In the genomic region with DNA sequence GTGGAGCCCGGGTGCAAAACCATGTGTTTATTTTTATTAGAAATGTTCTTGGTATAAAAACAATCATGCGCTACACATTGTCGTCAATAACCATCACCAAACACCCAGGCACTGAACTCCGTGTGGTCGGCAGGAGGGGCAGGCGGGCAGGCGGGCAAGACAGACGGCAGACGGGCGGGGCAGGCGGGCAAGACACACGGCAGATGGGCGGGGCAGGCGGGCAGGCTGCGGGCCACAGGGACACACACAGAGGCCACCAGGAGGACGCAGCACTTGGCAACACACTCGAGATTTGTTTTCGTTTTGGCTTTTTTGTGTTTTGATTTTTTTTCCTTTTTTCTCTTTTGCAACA, we compare ENCODE assay signal across 19 cellular contexts.
A peak's percentile ranks its signal among the peaks of the same experiment; 100 is the strongest.
DNase-seq lines count a peak whose midpoint lies in the region; ATAC-seq and TF ChIP-seq lines count a peak whose summit lies in the region.
"Had no signal": no experiment of that assay in that cellular context is flagged by ENCODE, and none has a peak within 500 bp of the region (broad histone marks: within the 10 kb centered on the region; RNA-seq: fewer than 3 reads in every experiment).

No MANE protein-coding gene starts in this region.

- peaks cover 22% of the 10 kb centered on the region for H3K36me3 Mint-ChIP-seq in WTC11
- H3K36me3 Mint-ChIP-seq: immature natural killer cell had no signal

- no peaks in the 10 kb centered on the region for H3K4me1 Mint-ChIP-seq in WTC11
- H3K4me1 Mint-ChIP-seq: immature natural killer cell had no signal

- intact Hi-C loops in thyroid gland (cut with DNase I): no loop called here

- no peak overlapping the region for H3K27ac ChIP-seq in thyroid gland
- H3K27ac ChIP-seq: BLaER1 treated with 17β-estradiol and CSF1 and Interleukin-3, amounts not matched to agents 10 nM and 100 nM; heart right ventricle had no signal

- CTCF ChIA-PET in WTC11 (lab: Charles Lee): interaction anchor here (1.0 kb wide), 1 partner anchor 54 kb away, joined by 3 read pairs; no protein-coding TSS in a partner anchor

- no peaks in the 10 kb centered on the region for H3K9me3 ChIP-seq in thyroid gland
- H3K9me3 ChIP-seq: SK-N-SH had no signal

- TF ChIP-seq CTCF in WTC11 (IDR thresholded peaks at IDR 0.05): no peak
- no peak for TF ChIP-seq CTCF in thyroid gland (IDR thresholded peaks at IDR 0.05)

- WGBS in thyroid gland, 2 donors: 67 to 69% methylated on average over 18 of the region's 18 CpGs

- H3K9me3 Mint-ChIP-seq in WTC11: peaks cover 14% of the 10 kb centered on the region
- H3K9me3 Mint-ChIP-seq: activated CD8-positive, alpha-beta T cell treated with anti-CD3 and anti-CD28 coated beads for 36 hours had no signal

- ATAC-seq in WTC11 (no peak), HG03571 (IDR thresholded peaks at IDR 0.05; ENCODE audit: unreplicated experiment) (no peak)
- ATAC-seq: activated CD8-positive, alpha-beta T cell treated with anti-CD3 and anti-CD28 coated beads for 36 hours; heart right ventricle had no signal

- no peak overlapping the region for H3K4me3 ChIP-seq in thyroid gland (replicated peaks in 1 of 3)
- H3K4me3 ChIP-seq: BLaER1 treated with 17β-estradiol and CSF1 and Interleukin-3, amounts not matched to agents 10 nM and 100 nM; heart right ventricle had no signal

- H3K36me3 ChIP-seq in thyroid gland: no peaks in the 10 kb centered on the region
- H3K36me3 ChIP-seq: BLaER1 treated with 17β-estradiol and CSF1 and Interleukin-3, amounts not matched to agents 10 nM and 100 nM; heart right ventricle had no signal

- POLR2A ChIA-PET in WTC11 (lab: Charles Lee): no interaction called here

- no peak overlapping the region for H3K27ac Mint-ChIP-seq in WTC11
- H3K27ac Mint-ChIP-seq: activated CD8-positive, alpha-beta T cell treated with anti-CD3 and anti-CD28 coated beads for 36 hours had no signal

- peak; percentile 66 for DNase-seq in NCI-H82 (lab: John Stamatoyannopoulos, UW)
- DNase-seq in NCI-H82 treated with DMSO at 0.1 percent for 48 hours (lab: John Stamatoyannopoulos, UW; ENCODE audit: unreplicated experiment): no peak
- peak; percentile 13 for DNase-seq in NCI-H774 (lab: John Stamatoyannopoulos, UW)
- peak; percentile 6 for DNase-seq in myocyte (ENCODE audit: low read depth)
- DNase-seq in activated T-cell treated with anti-CD3 and anti-CD28 coated beads, Interleukin-2, amount 50 U/mL, for 48 hours: no peak
- DNase-seq in WTC11 (ENCODE audit: low spot score): no peak
- DNase-seq in thyroid gland: no peak
- DNase-seq: activated CD8-positive, alpha-beta T cell treated with anti-CD3 and anti-CD28 coated beads for 36 hours; activated naive CD4-positive, alpha-beta T cell treated with Interleukin-2 at 50 U/mL for 16 hours; amniotic stem cell; DMS79 treated with DMSO at 0.1 percent for 48 hours; HCEC 1CT; heart right ventricle; immature natural killer cell; nucleus accumbens; SK-N-SH; stimulated activated CD4-positive, alpha-beta T cell treated with anti-CD3 and anti-CD28 coated beads, Interleukin-12 subunit alpha, Interleukin-12 subunit beta, amount 100 ng/mL, for 4 hours had no signal

- H3K27me3 Mint-ChIP-seq in WTC11 (ENCODE audit: low read depth): peaks cover 12% of the 10 kb centered on the region
- H3K27me3 Mint-ChIP-seq: activated CD8-positive, alpha-beta T cell treated with anti-CD3 and anti-CD28 coated beads for 36 hours had no signal

- no peaks in the 10 kb centered on the region for H3K4me1 ChIP-seq in thyroid gland
- H3K4me1 ChIP-seq: heart right ventricle had no signal

- no peak for TF ChIP-seq POLR2A in thyroid gland (IDR thresholded peaks at IDR 0.05)

- H3K27me3 ChIP-seq in thyroid gland: no peaks in the 10 kb centered on the region
- H3K27me3 ChIP-seq: BLaER1 treated with 17β-estradiol and CSF1 and Interleukin-3, amounts not matched to agents 10 nM and 100 nM had no signal

- H3K4me3 Mint-ChIP-seq in WTC11: no peak overlapping the region
- H3K4me3 Mint-ChIP-seq: activated CD8-positive, alpha-beta T cell treated with anti-CD3 and anti-CD28 coated beads for 36 hours; immature natural killer cell had no signal

TF ChIP-seq in WTC11, 78 proteins besides CTCF, POLR2A, EP300 and RAD21:
- no peak for TF ChIP-seq ZNF317 (CRISPR knock-in tag; IDR thresholded peaks at IDR 0.05; ENCODE audit: borderline replicate concordance, low read depth)
- no peak for TF ChIP-seq MXD4 (CRISPR knock-in tag; IDR thresholded peaks at IDR 0.05; ENCODE audit: borderline replicate concordance)
- TF ChIP-seq, protein P1, sequence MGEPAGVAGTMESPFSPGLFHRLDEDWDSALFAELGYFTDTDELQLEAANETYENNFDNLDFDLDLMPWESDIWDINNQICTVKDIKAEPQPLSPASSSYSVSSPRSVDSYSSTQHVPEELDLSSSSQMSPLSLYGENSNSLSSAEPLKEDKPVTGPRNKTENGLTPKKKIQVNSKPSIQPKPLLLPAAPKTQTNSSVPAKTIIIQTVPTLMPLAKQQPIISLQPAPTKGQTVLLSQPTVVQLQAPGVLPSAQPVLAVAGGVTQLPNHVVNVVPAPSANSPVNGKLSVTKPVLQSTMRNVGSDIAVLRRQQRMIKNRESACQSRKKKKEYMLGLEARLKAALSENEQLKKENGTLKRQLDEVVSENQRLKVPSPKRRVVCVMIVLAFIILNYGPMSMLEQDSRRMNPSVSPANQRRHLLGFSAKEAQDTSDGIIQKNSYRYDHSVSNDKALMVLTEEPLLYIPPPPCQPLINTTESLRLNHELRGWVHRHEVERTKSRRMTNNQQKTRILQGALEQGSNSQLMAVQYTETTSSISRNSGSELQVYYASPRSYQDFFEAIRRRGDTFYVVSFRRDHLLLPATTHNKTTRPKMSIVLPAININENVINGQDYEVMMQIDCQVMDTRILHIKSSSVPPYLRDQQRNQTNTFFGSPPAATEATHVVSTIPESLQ (CRISPR knock-in tag; IDR thresholded peaks at IDR 0.05): no peak
- TF ChIP-seq, protein P2, sequence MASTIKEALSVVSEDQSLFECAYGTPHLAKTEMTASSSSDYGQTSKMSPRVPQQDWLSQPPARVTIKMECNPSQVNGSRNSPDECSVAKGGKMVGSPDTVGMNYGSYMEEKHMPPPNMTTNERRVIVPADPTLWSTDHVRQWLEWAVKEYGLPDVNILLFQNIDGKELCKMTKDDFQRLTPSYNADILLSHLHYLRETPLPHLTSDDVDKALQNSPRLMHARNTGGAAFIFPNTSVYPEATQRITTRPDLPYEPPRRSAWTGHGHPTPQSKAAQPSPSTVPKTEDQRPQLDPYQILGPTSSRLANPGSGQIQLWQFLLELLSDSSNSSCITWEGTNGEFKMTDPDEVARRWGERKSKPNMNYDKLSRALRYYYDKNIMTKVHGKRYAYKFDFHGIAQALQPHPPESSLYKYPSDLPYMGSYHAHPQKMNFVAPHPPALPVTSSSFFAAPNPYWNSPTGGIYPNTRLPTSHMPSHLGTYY (CRISPR knock-in tag; IDR thresholded peaks at IDR 0.05): no peak
- TF ChIP-seq, protein P3, sequence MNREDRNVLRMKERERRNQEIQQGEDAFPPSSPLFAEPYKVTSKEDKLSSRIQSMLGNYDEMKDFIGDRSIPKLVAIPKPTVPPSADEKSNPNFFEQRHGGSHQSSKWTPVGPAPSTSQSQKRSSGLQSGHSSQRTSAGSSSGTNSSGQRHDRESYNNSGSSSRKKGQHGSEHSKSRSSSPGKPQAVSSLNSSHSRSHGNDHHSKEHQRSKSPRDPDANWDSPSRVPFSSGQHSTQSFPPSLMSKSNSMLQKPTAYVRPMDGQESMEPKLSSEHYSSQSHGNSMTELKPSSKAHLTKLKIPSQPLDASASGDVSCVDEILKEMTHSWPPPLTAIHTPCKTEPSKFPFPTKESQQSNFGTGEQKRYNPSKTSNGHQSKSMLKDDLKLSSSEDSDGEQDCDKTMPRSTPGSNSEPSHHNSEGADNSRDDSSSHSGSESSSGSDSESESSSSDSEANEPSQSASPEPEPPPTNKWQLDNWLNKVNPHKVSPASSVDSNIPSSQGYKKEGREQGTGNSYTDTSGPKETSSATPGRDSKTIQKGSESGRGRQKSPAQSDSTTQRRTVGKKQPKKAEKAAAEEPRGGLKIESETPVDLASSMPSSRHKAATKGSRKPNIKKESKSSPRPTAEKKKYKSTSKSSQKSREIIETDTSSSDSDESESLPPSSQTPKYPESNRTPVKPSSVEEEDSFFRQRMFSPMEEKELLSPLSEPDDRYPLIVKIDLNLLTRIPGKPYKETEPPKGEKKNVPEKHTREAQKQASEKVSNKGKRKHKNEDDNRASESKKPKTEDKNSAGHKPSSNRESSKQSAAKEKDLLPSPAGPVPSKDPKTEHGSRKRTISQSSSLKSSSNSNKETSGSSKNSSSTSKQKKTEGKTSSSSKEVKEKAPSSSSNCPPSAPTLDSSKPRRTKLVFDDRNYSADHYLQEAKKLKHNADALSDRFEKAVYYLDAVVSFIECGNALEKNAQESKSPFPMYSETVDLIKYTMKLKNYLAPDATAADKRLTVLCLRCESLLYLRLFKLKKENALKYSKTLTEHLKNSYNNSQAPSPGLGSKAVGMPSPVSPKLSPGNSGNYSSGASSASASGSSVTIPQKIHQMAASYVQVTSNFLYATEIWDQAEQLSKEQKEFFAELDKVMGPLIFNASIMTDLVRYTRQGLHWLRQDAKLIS (CRISPR knock-in tag; IDR thresholded peaks at IDR 0.05; ENCODE audit: borderline replicate concordance): no peak
- TF ChIP-seq, protein P4, sequence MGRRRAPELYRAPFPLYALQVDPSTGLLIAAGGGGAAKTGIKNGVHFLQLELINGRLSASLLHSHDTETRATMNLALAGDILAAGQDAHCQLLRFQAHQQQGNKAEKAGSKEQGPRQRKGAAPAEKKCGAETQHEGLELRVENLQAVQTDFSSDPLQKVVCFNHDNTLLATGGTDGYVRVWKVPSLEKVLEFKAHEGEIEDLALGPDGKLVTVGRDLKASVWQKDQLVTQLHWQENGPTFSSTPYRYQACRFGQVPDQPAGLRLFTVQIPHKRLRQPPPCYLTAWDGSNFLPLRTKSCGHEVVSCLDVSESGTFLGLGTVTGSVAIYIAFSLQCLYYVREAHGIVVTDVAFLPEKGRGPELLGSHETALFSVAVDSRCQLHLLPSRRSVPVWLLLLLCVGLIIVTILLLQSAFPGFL (CRISPR knock-in tag; IDR thresholded peaks at IDR 0.05; ENCODE audit: borderline replicate concordance): no peak
- no peak for TF ChIP-seq ZNF263 (CRISPR knock-in tag; IDR thresholded peaks at IDR 0.05; ENCODE audit: low read depth)
- TF ChIP-seq NR2C2 (CRISPR knock-in tag; IDR thresholded peaks at IDR 0.05): no peak
- TF ChIP-seq FOXP1 (CRISPR knock-in tag; IDR thresholded peaks at IDR 0.05; ENCODE audit: borderline replicate concordance): no peak

Comparison
In these comparisons a context has a peak if more than half of its experiments do, and no peak if none do; other contexts are left out.
1. DNase-seq: peak in NCI-H82 (single experiment), NCI-H774 (single experiment) and myocyte (single experiment); none in NCI-H82 treated with DMSO at 0.1 percent for 48 hours (single experiment), activated T-cell treated with anti-CD3 and anti-CD28 coated beads, Interleukin-2, amount 50 U/mL, for 48 hours (0 of 2), WTC11 (single experiment) and thyroid gland (0 of 2).